In the genomic region with DNA sequence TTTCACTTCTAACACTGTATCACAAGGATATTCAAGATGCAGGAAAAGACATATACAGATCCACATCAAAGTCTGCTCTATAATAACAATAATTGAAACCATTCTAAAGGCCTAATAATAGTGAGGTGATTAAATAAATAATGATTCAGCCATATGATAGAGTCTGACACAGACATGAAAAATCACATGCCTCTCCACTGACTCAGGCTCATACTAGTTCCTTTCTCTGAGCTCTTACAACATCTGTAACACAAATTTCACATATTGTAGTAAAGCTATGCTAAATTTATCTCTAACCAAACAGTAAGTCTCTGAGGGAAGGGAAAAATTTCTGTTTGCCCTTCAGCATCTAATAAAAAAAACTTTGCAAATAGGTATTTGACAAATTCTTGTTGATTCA, we compare ENCODE assay signal across 10 cellular contexts. TPM values are rescaled to one million over a fixed set of nuclear protein-coding genes. Genes with fewer than 3 reads are reported as not detected.
DNase-seq lines count a peak whose midpoint lies in the region; ATAC-seq and TF ChIP-seq lines count a peak whose summit lies in the region.
"Had no signal": no experiment of that assay in that cellular context is flagged by ENCODE, and none has a peak within 500 bp of the region (broad histone marks: within the 10 kb centered on the region; RNA-seq: fewer than 3 reads in every experiment).

No MANE protein-coding gene starts in this region.

- no peak for TF ChIP-seq POLR2A in right lobe of liver (IDR thresholded peaks at IDR 0.05)
- TF ChIP-seq POLR2A in vagina (IDR thresholded peaks at IDR 0.05), result no peak

- H3K4me1 ChIP-seq in right lobe of liver (no peaks in the 10 kb centered on the region), vagina (peaks cover 15% of the 10 kb centered on the region)
- H3K4me1 ChIP-seq: BLaER1, Peyer's patch had no signal

- H3K36me3 Mint-ChIP-seq in activated naive CD4-positive, alpha-beta T cell treated with anti-CD3 and anti-CD28 coated beads, Interleukin-2, amount 50 U/mL, for 24 hours, result peaks cover 21% of the 10 kb centered on the region
- H3K36me3 Mint-ChIP-seq in activated naive CD4-positive, alpha-beta T cell treated with anti-CD3 and anti-CD28 coated beads, Interleukin-2, amount 10 ng/mL, durations not matched to agents 7 days and 5 days, result peaks cover 4% of the 10 kb centered on the region
- H3K36me3 Mint-ChIP-seq in chondrocyte (ENCODE audit: low read depth), result no peaks in the 10 kb centered on the region
- peaks cover 5% of the 10 kb centered on the region for H3K36me3 Mint-ChIP-seq in activated CD4-positive, alpha-beta memory T cell treated with anti-CD3 and anti-CD28 coated beads for 36 hours

- peak overlapping the region; percentile 35 for H3K27ac Mint-ChIP-seq in activated naive CD4-positive, alpha-beta T cell treated with anti-CD3 and anti-CD28 coated beads, Interleukin-2, amount 50 U/mL, for 24 hours
- H3K27ac Mint-ChIP-seq in activated naive CD4-positive, alpha-beta T cell treated with anti-CD3 and anti-CD28 coated beads, Interleukin-2, amount 10 ng/mL, durations not matched to agents 7 days and 5 days, result no peak overlapping the region
- peak overlapping the region; percentile 98 for H3K27ac Mint-ChIP-seq in chondrocyte (ENCODE audit: unreplicated experiment)
- H3K27ac Mint-ChIP-seq in activated CD4-positive, alpha-beta memory T cell treated with anti-CD3 and anti-CD28 coated beads for 36 hours, result no peak overlapping the region

- no peaks in the 10 kb centered on the region for H3K27me3 Mint-ChIP-seq in activated naive CD4-positive, alpha-beta T cell treated with anti-CD3 and anti-CD28 coated beads, Interleukin-2, amount 50 U/mL, for 24 hours
- no peaks in the 10 kb centered on the region for H3K27me3 Mint-ChIP-seq in activated naive CD4-positive, alpha-beta T cell treated with anti-CD3 and anti-CD28 coated beads, Interleukin-2, amount 10 ng/mL, durations not matched to agents 7 days and 5 days
- H3K27me3 Mint-ChIP-seq in chondrocyte (ENCODE audit: low read depth), result no peaks in the 10 kb centered on the region
- no peaks in the 10 kb centered on the region for H3K27me3 Mint-ChIP-seq in activated CD4-positive, alpha-beta memory T cell treated with anti-CD3 and anti-CD28 coated beads for 36 hours

- H3K27me3 ChIP-seq in right lobe of liver (no peaks in the 10 kb centered on the region), vagina (no peaks in the 10 kb centered on the region)
- H3K27me3 ChIP-seq: BLaER1, Peyer's patch had no signal

- CTCF ChIA-PET in activated naive CD4-positive, alpha-beta T cell treated with anti-CD3 and anti-CD28 coated beads, Interleukin-2, amount 10 ng/mL, durations not matched to agents 7 days and 5 days (lab: Charles Lee), result no interaction called here
- CTCF ChIA-PET in activated CD4-positive, alpha-beta memory T cell treated with anti-CD3 and anti-CD28 coated beads for 36 hours (lab: Charles Lee), result no interaction called here

- H3K36me3 ChIP-seq in right lobe of liver, result no peaks in the 10 kb centered on the region
- H3K36me3 ChIP-seq in vagina, result no peaks in the 10 kb centered on the region
- H3K36me3 ChIP-seq: BLaER1, Peyer's patch had no signal

- no peak overlapping the region for H3K4me3 Mint-ChIP-seq in activated naive CD4-positive, alpha-beta T cell treated with anti-CD3 and anti-CD28 coated beads, Interleukin-2, amount 50 U/mL, for 24 hours
- H3K4me3 Mint-ChIP-seq in activated naive CD4-positive, alpha-beta T cell treated with anti-CD3 and anti-CD28 coated beads, Interleukin-2, amount 10 ng/mL, durations not matched to agents 7 days and 5 days, result no peak overlapping the region
- H3K4me3 Mint-ChIP-seq in chondrocyte (ENCODE audit: unreplicated experiment), result no peak overlapping the region
- no peak overlapping the region for H3K4me3 Mint-ChIP-seq in activated CD4-positive, alpha-beta memory T cell treated with anti-CD3 and anti-CD28 coated beads for 36 hours

- peak in 3 of 4 donors; percentile 39 to 82 (median 46) for ATAC-seq in right lobe of liver

- no peak for DNase-seq in activated naive CD4-positive, alpha-beta T cell treated with anti-CD3 and anti-CD28 coated beads, Interleukin-2, amount 10 ng/mL, durations not matched to agents 7 days and 5 days
- no peak for DNase-seq in chondrocyte (ENCODE audit: low spot score)
- no peak for DNase-seq in right lobe of liver
- no peak for DNase-seq in vagina (ENCODE audit: extremely low spot score in 2 of 2)
- DNase-seq in NK-92 (lab: John Stamatoyannopoulos, UW; ENCODE audit: unreplicated experiment), result no peak
- DNase-seq in DMS79 treated with DMSO at 0.1 percent for 48 hours (lab: John Stamatoyannopoulos, UW), result no peak
- no peak for DNase-seq in activated CD4-positive, alpha-beta memory T cell treated with anti-CD3 and anti-CD28 coated beads for 36 hours
- DNase-seq: Peyer's patch had no signal

- POLR2A ChIA-PET in activated CD4-positive, alpha-beta memory T cell treated with anti-CD3 and anti-CD28 coated beads for 36 hours (lab: Charles Lee), result no interaction called here

- no peaks in the 10 kb centered on the region for H3K9me3 ChIP-seq in right lobe of liver
- H3K9me3 ChIP-seq in vagina, result no peaks in the 10 kb centered on the region
- H3K9me3 ChIP-seq: BLaER1, Peyer's patch had no signal

- TF ChIP-seq CTCF in chondrocyte (IDR thresholded peaks at IDR 0.05) (no peak), right lobe of liver (IDR thresholded peaks at IDR 0.05) (no peak), vagina (IDR thresholded peaks at IDR 0.05) (no peak)

- H3K4me1 Mint-ChIP-seq in activated naive CD4-positive, alpha-beta T cell treated with anti-CD3 and anti-CD28 coated beads, Interleukin-2, amount 50 U/mL, for 24 hours, result peaks cover 43% of the 10 kb centered on the region
- peaks cover 5% of the 10 kb centered on the region for H3K4me1 Mint-ChIP-seq in activated naive CD4-positive, alpha-beta T cell treated with anti-CD3 and anti-CD28 coated beads, Interleukin-2, amount 10 ng/mL, durations not matched to agents 7 days and 5 days
- peaks cover 50% of the 10 kb centered on the region for H3K4me1 Mint-ChIP-seq in chondrocyte (ENCODE audit: low read depth)
- peaks cover 18% of the 10 kb centered on the region for H3K4me1 Mint-ChIP-seq in activated CD4-positive, alpha-beta memory T cell treated with anti-CD3 and anti-CD28 coated beads for 36 hours (ENCODE audit: low read depth)

- no peak overlapping the region for H3K4me3 ChIP-seq in right lobe of liver
- H3K4me3 ChIP-seq in vagina, result no peak overlapping the region
- H3K4me3 ChIP-seq: BLaER1, Peyer's patch had no signal

- H3K27ac ChIP-seq in right lobe of liver (no peak overlapping the region), vagina (peak overlapping the region; percentile 75)
- H3K27ac ChIP-seq: BLaER1 had no signal

- intact Hi-C loops in right lobe of liver (cut with DNase I), result no loop called here
- intact Hi-C loops in vagina (cut with DNase I), result no loop called here
- intact Hi-C loops in activated CD4-positive, alpha-beta memory T cell treated with anti-CD3 and anti-CD28 coated beads for 36 hours (cut with micrococcal nuclease), result loop anchor here (2.0 kb wide), 1 partner anchor 49 kb away; no protein-coding TSS in a partner anchor

- no peaks in the 10 kb centered on the region for H3K9me3 Mint-ChIP-seq in activated naive CD4-positive, alpha-beta T cell treated with anti-CD3 and anti-CD28 coated beads, Interleukin-2, amount 50 U/mL, for 24 hours
- no peaks in the 10 kb centered on the region for H3K9me3 Mint-ChIP-seq in activated naive CD4-positive, alpha-beta T cell treated with anti-CD3 and anti-CD28 coated beads, Interleukin-2, amount 10 ng/mL, durations not matched to agents 7 days and 5 days
- H3K9me3 Mint-ChIP-seq in chondrocyte (ENCODE audit: low read depth), result no peaks in the 10 kb centered on the region
- no peaks in the 10 kb centered on the region for H3K9me3 Mint-ChIP-seq in activated CD4-positive, alpha-beta memory T cell treated with anti-CD3 and anti-CD28 coated beads for 36 hours

RNA-seq across cellular contexts. Expression of a gene that starts 54.1 kb away (rescaled TPM):
- total RNA-seq in chondrocyte (0.89 to 1.0 TPM (median 0.92 TPM) in 3 replicates), right lobe of liver (under 1 TPM; 0.07 to 0.74 (median 0.27) TPM), vagina (4.4 TPM)
- total RNA-seq in activated CD4-positive, alpha-beta memory T cell treated with anti-CD3 and anti-CD28 coated beads for 36 hours, result under 1 TPM; 0.24 to 0.31 TPM

Comparison
In these comparisons a context has a peak if more than half of its experiments do, and no peak if none do; other contexts are left out.
1. H3K27ac Mint-ChIP-seq: peak in activated naive CD4-positive, alpha-beta T cell treated with anti-CD3 and anti-CD28 coated beads, Interleukin-2, amount 50 U/mL, for 24 hours (single experiment) and chondrocyte (single experiment); none in activated naive CD4-positive, alpha-beta T cell treated with anti-CD3 and anti-CD28 coated beads, Interleukin-2, amount 10 ng/mL, durations not matched to agents 7 days and 5 days (single experiment) and activated CD4-positive, alpha-beta memory T cell treated with anti-CD3 and anti-CD28 coated beads for 36 hours (single experiment).